In the genomic region with DNA sequence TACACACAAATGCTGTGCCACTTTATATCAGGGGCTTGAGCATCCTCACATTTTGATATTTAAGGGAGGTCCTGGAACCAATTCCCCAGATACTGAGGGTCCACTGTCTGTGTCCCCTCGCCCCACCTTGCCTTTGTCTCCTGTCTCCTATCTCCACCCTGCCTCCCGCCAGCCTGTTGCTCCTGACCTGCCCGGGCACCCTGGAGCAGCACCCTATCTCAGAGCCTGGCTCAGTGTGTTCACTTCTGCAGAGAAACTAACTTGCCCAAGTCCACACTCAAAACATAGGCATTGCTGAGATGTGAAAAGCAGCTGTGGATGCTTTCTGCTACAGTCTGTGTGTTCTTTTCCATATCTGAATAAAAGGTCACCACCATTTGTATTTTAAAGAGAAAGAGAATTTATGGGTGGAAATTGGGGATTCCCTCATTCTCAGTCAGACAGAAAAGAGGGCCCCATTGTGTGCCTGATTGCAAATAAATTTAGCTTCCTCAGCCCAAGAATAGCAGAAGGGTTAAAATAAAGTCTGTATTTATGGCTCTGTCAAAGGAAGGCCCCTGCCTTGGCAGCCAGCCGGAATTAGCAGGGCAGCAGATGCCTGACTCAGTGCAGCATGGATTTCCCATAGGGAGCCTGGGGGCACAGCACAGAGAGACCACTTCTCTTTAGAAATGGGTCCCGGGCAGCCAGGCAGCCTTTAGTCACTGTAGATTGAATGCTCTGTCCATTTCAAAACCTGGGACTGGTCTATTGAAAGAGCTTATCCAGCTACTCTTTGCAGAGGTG, we compare ENCODE assay signal across 26 cellular contexts.
DNase-seq lines count a peak whose midpoint lies in the region; ATAC-seq and TF ChIP-seq lines count a peak whose summit lies in the region.
"Had no signal": no experiment of that assay in that cellular context is flagged by ENCODE, and none has a peak within 500 bp of the region (broad histone marks: within the 10 kb centered on the region; RNA-seq: fewer than 3 reads in every experiment).

No MANE protein-coding gene starts in this region.

- CTCF ChIA-PET in MCF 10A (lab: Yijun Ruan, JAX) (interaction anchor here (1.2 to 1.3 kb wide), 2 partner anchors 75 to 406 kb away, joined by 3 to 5 read pairs; no protein-coding TSS in a partner anchor), mammary epithelial cell (lab: Charles Lee; ENCODE audit: low non-redundant PET) (no interaction called here)

- no peak overlapping the region for H3K4me3 ChIP-seq in mammary epithelial cell (replicated peaks in 1 of 3; ENCODE audit: insufficient read depth in 1 of 3, low read depth in 2 of 3, low read length in 3 of 3)
- H3K4me3 ChIP-seq: breast epithelium, HAP-1, heart right ventricle, testis had no signal

- dilution Hi-C loops in mammary epithelial cell (cut with HindIII; ENCODE audit: low sequenced_read_pairs): no loop called here

- TF ChIP-seq CTCF in MCF 10A (IDR thresholded peaks at IDR 0.05; ENCODE audit: unreplicated experiment) (no peak), mammary epithelial cell (conservative IDR thresholded peaks at IDR 0.05 in 1 of 2, IDR thresholded peaks at IDR 0.05 in 1 of 2; ENCODE audit: extremely low read depth in 1 of 2, insufficient read depth in 1 of 2, low read depth in 1 of 2, low read length in 2 of 2) (no peak)

- intact Hi-C loops in MCF 10A (cut with micrococcal nuclease) (no loop called here), mammary epithelial cell (cut with micrococcal nuclease) (no loop called here)

- H3K27ac ChIP-seq in mammary epithelial cell (ENCODE audit: insufficient read depth, low read depth, low read length): no peak overlapping the region
- H3K27ac ChIP-seq: heart right ventricle had no signal

- no peaks in the 10 kb centered on the region for H3K27me3 Mint-ChIP-seq in MCF 10A (ENCODE audit: insufficient read depth, unreplicated experiment)

- H3K36me3 Mint-ChIP-seq in MCF 10A (ENCODE audit: insufficient read depth, unreplicated experiment): peaks cover 93% of the 10 kb centered on the region
- H3K36me3 Mint-ChIP-seq: activated naive CD4-positive, alpha-beta T cell treated with anti-CD3 and anti-CD28 coated beads, Interleukin-2, amount 10 ng/mL, durations not matched to agents 7 days and 5 days; CD4-positive, alpha-beta memory T cell; stimulated activated naive B cell treated with anti-CD40 and anti-IgM and Interleukin-4, amounts not matched to agents 10 μg/mL and 1 μg/mL and 100 μg/mL, for 72 hours; WTC11 had no signal

- H3K79me2 ChIP-seq in mammary epithelial cell (ENCODE audit: insufficient read depth, low read length): peaks cover 40% of the 10 kb centered on the region

- H3K9ac ChIP-seq in mammary epithelial cell (ENCODE audit: insufficient read depth, low read length): no peak overlapping the region

- H3K9me3 Mint-ChIP-seq in MCF 10A (ENCODE audit: unreplicated experiment): no peaks in the 10 kb centered on the region
- H3K9me3 Mint-ChIP-seq: activated naive CD4-positive, alpha-beta T cell treated with anti-CD3 and anti-CD28 coated beads, Interleukin-2, amount 10 ng/mL, durations not matched to agents 7 days and 5 days; CD4-positive, alpha-beta memory T cell; stimulated activated naive B cell treated with anti-CD40 and anti-IgM and Interleukin-4, amounts not matched to agents 10 μg/mL and 1 μg/mL and 100 μg/mL, for 72 hours; WTC11 had no signal

- DNase-seq in MCF 10A (ENCODE audit: unreplicated experiment) (no peak), mammary epithelial cell (no peak), left kidney (ENCODE audit: low read depth, low spot score) (peak; percentile 59), GM19240 (ENCODE audit: insufficient read length, low spot score) (no peak), D341Med (ENCODE audit: low spot score) (no peak), HT-29 (ENCODE audit: low spot score) (no peak)
- no peak for DNase-seq in stimulated activated CD4-positive, alpha-beta T cell treated with anti-CD3 and anti-CD28 coated beads, Interleukin-4, amount 100 ng/mL, for 4 hours
- DNase-seq: activated naive CD4-positive, alpha-beta T cell treated with anti-CD3 and anti-CD28 coated beads, Interleukin-2, amount 10 ng/mL, durations not matched to agents 7 days and 5 days; CD4-positive, alpha-beta memory T cell; DMS153; effector CD4-positive, alpha-beta T cell; GDM1; heart right ventricle; KG1; left cardiac atrium; mesenchymal stem cell; NCI-H1436; NCI-H2107; stimulated activated naive B cell treated with anti-CD40 and anti-IgM and Interleukin-4, amounts not matched to agents 10 μg/mL and 1 μg/mL and 100 μg/mL, for 72 hours; T-helper 9 cell; testis had no signal

- no peaks in the 10 kb centered on the region for H3K9me3 ChIP-seq in mammary epithelial cell (replicated peaks; ENCODE audit: insufficient read depth, low read length)
- H3K9me3 ChIP-seq: breast epithelium, HAP-1, heart right ventricle, testis had no signal

- POLR2A ChIA-PET in MCF 10A (lab: Yijun Ruan, JAX): no interaction called here

- no peak overlapping the region for H3K4me2 ChIP-seq in mammary epithelial cell (ENCODE audit: insufficient read depth, low read depth, low read length)

- 97% methylated on average over 4 of the region's 5 CpGs for WGBS in mammary epithelial cell (ENCODE audit: low coverage, missing lambda C conversion rate)

- H3K27me3 ChIP-seq in mammary epithelial cell (ENCODE audit: insufficient read depth, low read length): no peaks in the 10 kb centered on the region
- H3K27me3 ChIP-seq: breast epithelium, heart right ventricle, testis had no signal

- no peak overlapping the region for H2AFZ ChIP-seq in mammary epithelial cell (ENCODE audit: low read depth, low read length)

- peak overlapping the region; percentile 19 for H3K27ac Mint-ChIP-seq in MCF 10A (ENCODE audit: low read depth, unreplicated experiment)
- H3K27ac Mint-ChIP-seq: activated naive CD4-positive, alpha-beta T cell treated with anti-CD3 and anti-CD28 coated beads, Interleukin-2, amount 10 ng/mL, durations not matched to agents 7 days and 5 days; CD4-positive, alpha-beta memory T cell; stimulated activated naive B cell treated with anti-CD40 and anti-IgM and Interleukin-4, amounts not matched to agents 10 μg/mL and 1 μg/mL and 100 μg/mL, for 72 hours had no signal

- peaks cover 6% of the 10 kb centered on the region for H3K4me1 Mint-ChIP-seq in MCF 10A (ENCODE audit: insufficient read depth, unreplicated experiment)
- H3K4me1 Mint-ChIP-seq: activated naive CD4-positive, alpha-beta T cell treated with anti-CD3 and anti-CD28 coated beads, Interleukin-2, amount 10 ng/mL, durations not matched to agents 7 days and 5 days; CD4-positive, alpha-beta memory T cell; stimulated activated naive B cell treated with anti-CD40 and anti-IgM and Interleukin-4, amounts not matched to agents 10 μg/mL and 1 μg/mL and 100 μg/mL, for 72 hours had no signal

- peaks cover 8% of the 10 kb centered on the region for H3K4me1 ChIP-seq in mammary epithelial cell (ENCODE audit: insufficient read depth, low read length)
- H3K4me1 ChIP-seq: HAP-1 had no signal

- in situ Hi-C loops in mammary epithelial cell (cut with MboI; ENCODE audit: low sequenced_read_pairs in 2 of 2): no loop called here

- BruUV-seq in MCF 10A (replicated peaks; lab: Mats Ljungman, UMichigan): no TSS peak
- BruUV-seq in mammary epithelial cell (replicated peaks; lab: Mats Ljungman, UMichigan): no TSS peak

- H4K20me1 ChIP-seq in mammary epithelial cell (ENCODE audit: insufficient read depth, low read length): peaks cover 2% of the 10 kb centered on the region

- no peak overlapping the region for H3K4me3 Mint-ChIP-seq in MCF 10A (ENCODE audit: unreplicated experiment)
- H3K4me3 Mint-ChIP-seq: activated naive CD4-positive, alpha-beta T cell treated with anti-CD3 and anti-CD28 coated beads, Interleukin-2, amount 10 ng/mL, durations not matched to agents 7 days and 5 days; CD4-positive, alpha-beta memory T cell; stimulated activated naive B cell treated with anti-CD40 and anti-IgM and Interleukin-4, amounts not matched to agents 10 μg/mL and 1 μg/mL and 100 μg/mL, for 72 hours; WTC11 had no signal

- ATAC-seq in SK-N-SH treated with all-trans-retinoic acid at 6 μM for 48 hours: peak; percentile 31
- ATAC-seq: heart right ventricle; left cardiac atrium; right cardiac atrium; stimulated activated naive B cell treated with anti-CD40 and anti-IgM and Interleukin-4, amounts not matched to agents 10 μg/mL and 1 μg/mL and 100 μg/mL, for 72 hours had no signal

- peaks cover 66% of the 10 kb centered on the region for H3K36me3 ChIP-seq in mammary epithelial cell (ENCODE audit: insufficient read depth, low read length)
- H3K36me3 ChIP-seq: breast epithelium, HAP-1 had no signal

TF ChIP-seq in SK-N-SH treated with all-trans-retinoic acid at 6 μM for 48 hours, 23 proteins besides CTCF, POLR2A, EP300 and RAD21 (continues in another document):
- TF ChIP-seq ISL1 (CRISPR knock-in tag; IDR thresholded peaks at IDR 0.05) (no peak), CREB5 (CRISPR knock-in tag; IDR thresholded peaks at IDR 0.05; ENCODE audit: low read depth) (no peak), ZFP3 (CRISPR knock-in tag; IDR thresholded peaks at IDR 0.05) (no peak), TOX (CRISPR knock-in tag; IDR thresholded peaks at IDR 0.05; ENCODE audit: borderline replicate concordance) (no peak), ESRRG (CRISPR knock-in tag; IDR thresholded peaks at IDR 0.05) (no peak), PPARA (CRISPR knock-in tag; IDR thresholded peaks at IDR 0.05; ENCODE audit: borderline replicate concordance) (no peak), ZNF565 (CRISPR knock-in tag; conservative IDR thresholded peaks at IDR 0.05; ENCODE audit: low read depth) (no peak)
